8 cellular contexts compared by ENCODE assay signal in genomic region chr16:85227262-85227923, GRCh38.
DNase-seq lines count a peak whose midpoint lies in the region; ATAC-seq and TF ChIP-seq lines count a peak whose summit lies in the region.

No MANE protein-coding gene starts in this region.

- no peaks in the 10 kb centered on the region for H3K36me3 Mint-ChIP-seq in chondrocyte (ENCODE audit: low read depth)

- peak overlapping the region; percentile 30 for H3K4me3 ChIP-seq in GM12875 (ENCODE audit: low read depth, low read length)

- H3K9me3 Mint-ChIP-seq in chondrocyte (ENCODE audit: low read depth), result no peaks in the 10 kb centered on the region

- H3K4me3 Mint-ChIP-seq in chondrocyte (ENCODE audit: unreplicated experiment), result no peak overlapping the region

- TF ChIP-seq CTCF in GM12875 (IDR thresholded peaks at IDR 0.05; ENCODE audit: borderline replicate concordance, insufficient read depth, low read depth, low read length) (no peak), chondrocyte (IDR thresholded peaks at IDR 0.05) (no peak)

- DNase-seq in chondrocyte (ENCODE audit: low spot score) (no peak), globus pallidus (ENCODE audit: low spot score) (no peak), cerebellar nuclear complex (lab: John Stamatoyannopoulos, UW) (no peak), HuH-7.5 (ENCODE audit: low spot score) (no peak)
- DNase-seq in activated CD4-positive, CD25-positive, alpha-beta regulatory T cell treated with anti-CD3 and anti-CD28 coated beads, Interleukin-2, amount 50 U/mL, for 72 hours, result no peak

- H3K4me1 Mint-ChIP-seq in chondrocyte (ENCODE audit: low read depth), result peaks cover 33% of the 10 kb centered on the region

- no peaks in the 10 kb centered on the region for H3K27me3 Mint-ChIP-seq in chondrocyte (ENCODE audit: low read depth)

- peak overlapping the region; percentile 89 for H3K27ac Mint-ChIP-seq in chondrocyte (ENCODE audit: unreplicated experiment)

- ATAC-seq in GM21381 (IDR thresholded peaks at IDR 0.05; ENCODE audit: unreplicated experiment), result peak; percentile 76
- ATAC-seq in HG03439 (IDR thresholded peaks at IDR 0.05; ENCODE audit: unreplicated experiment), result peak; percentile 78
